1 cellular context compared by ENCODE assay signal in the genomic region with DNA sequence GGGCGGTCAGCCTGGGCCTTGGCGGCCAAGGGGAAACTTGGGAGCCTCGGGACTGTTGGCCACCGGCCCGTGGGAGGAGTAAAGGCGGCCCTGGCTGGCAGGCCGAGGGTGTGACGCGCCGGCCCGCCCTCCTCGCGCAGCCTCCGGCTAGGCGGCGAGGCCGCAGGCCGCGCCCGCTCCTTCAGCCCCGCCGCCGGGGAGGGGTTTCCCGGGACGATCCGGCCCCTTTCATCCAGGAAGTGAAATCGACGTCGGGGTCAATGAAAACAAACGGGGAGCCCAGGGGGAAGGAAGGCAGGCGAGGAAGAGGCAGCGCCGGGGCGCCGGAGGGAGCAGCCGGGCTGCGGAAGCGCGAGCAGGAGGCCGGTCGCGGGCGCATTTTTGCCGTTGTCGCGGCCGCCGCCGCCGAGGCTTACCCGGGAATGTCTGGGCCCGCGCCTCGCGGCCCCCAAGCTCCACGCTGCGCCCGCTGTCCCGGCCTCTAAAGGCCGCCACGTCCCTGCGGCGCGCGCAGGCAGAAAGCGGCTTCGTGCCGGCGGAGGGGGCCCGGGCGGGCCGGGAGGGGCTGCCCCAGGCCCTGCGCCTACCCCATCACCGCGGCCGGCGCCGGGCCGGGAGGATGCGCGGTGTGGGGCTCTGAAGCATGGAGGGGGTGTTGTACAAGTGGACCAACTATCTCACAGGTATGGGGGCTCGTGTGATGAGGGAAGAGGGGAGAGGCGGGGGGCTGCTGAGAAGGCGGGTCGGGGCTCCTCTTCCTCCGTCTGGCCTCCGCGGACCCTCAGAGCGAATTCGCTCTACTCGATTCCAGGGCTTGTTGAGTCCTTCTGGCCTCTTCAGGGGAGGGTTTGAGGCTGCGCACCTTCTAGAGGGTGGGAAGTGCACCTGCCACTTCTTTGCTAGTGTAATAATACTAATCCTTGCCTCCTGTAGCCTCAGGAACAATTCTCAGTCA.
A peak's percentile ranks its signal among the peaks of the same experiment; 100 is the strongest.
TF ChIP-seq lines count a peak whose summit lies in the region.

A gene (plus strand): TSS at position 231 of the 955 bp plus-strand sequence. CDS start 413 bp downstream, at position 644.

TF ChIP-seq in HepG2, 621 proteins besides CTCF, POLR2A, EP300 and RAD21 (continued from another document and continues in another):
- peak; percentile 70; the same call in 1 of the 2 replicates for TF ChIP-seq ZNF564 (CRISPR knock-in tag; IDR thresholded peaks at IDR 0.05)
- TF ChIP-seq KDM4B (CRISPR knock-in tag; IDR thresholded peaks at IDR 0.05): no peak
- no peak; the same call in 1 of the 2 replicates for TF ChIP-seq ISX (CRISPR knock-in tag; conservative IDR thresholded peaks at IDR 0.05)
- no peak for TF ChIP-seq MZF1 (CRISPR knock-in tag; IDR thresholded peaks at IDR 0.05; ENCODE audit: borderline replicate concordance)
- TF ChIP-seq, protein P1, sequence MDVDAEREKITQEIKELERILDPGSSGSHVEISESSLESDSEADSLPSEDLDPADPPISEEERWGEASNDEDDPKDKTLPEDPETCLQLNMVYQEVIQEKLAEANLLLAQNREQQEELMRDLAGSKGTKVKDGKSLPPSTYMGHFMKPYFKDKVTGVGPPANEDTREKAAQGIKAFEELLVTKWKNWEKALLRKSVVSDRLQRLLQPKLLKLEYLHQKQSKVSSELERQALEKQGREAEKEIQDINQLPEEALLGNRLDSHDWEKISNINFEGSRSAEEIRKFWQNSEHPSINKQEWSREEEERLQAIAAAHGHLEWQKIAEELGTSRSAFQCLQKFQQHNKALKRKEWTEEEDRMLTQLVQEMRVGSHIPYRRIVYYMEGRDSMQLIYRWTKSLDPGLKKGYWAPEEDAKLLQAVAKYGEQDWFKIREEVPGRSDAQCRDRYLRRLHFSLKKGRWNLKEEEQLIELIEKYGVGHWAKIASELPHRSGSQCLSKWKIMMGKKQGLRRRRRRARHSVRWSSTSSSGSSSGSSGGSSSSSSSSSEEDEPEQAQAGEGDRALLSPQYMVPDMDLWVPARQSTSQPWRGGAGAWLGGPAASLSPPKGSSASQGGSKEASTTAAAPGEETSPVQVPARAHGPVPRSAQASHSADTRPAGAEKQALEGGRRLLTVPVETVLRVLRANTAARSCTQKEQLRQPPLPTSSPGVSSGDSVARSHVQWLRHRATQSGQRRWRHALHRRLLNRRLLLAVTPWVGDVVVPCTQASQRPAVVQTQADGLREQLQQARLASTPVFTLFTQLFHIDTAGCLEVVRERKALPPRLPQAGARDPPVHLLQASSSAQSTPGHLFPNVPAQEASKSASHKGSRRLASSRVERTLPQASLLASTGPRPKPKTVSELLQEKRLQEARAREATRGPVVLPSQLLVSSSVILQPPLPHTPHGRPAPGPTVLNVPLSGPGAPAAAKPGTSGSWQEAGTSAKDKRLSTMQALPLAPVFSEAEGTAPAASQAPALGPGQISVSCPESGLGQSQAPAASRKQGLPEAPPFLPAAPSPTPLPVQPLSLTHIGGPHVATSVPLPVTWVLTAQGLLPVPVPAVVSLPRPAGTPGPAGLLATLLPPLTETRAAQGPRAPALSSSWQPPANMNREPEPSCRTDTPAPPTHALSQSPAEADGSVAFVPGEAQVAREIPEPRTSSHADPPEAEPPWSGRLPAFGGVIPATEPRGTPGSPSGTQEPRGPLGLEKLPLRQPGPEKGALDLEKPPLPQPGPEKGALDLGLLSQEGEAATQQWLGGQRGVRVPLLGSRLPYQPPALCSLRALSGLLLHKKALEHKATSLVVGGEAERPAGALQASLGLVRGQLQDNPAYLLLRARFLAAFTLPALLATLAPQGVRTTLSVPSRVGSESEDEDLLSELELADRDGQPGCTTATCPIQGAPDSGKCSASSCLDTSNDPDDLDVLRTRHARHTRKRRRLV (CRISPR knock-in tag; IDR thresholded peaks at IDR 0.05): no peak
- no peak for TF ChIP-seq GLI4 (CRISPR knock-in tag; IDR thresholded peaks at IDR 0.05; ENCODE audit: borderline replicate concordance)
- peak; percentile 59; the same call in 1 of the 2 replicates for TF ChIP-seq MEIS2 (CRISPR knock-in tag; IDR thresholded peaks at IDR 0.05)
- TF ChIP-seq IRX3 (CRISPR knock-in tag; IDR thresholded peaks at IDR 0.05; ENCODE audit: borderline replicate concordance, low read depth): 0 out of 2 replicates have a peak, but pooled peaks have one; percentile 28
- TF ChIP-seq, protein P2, sequence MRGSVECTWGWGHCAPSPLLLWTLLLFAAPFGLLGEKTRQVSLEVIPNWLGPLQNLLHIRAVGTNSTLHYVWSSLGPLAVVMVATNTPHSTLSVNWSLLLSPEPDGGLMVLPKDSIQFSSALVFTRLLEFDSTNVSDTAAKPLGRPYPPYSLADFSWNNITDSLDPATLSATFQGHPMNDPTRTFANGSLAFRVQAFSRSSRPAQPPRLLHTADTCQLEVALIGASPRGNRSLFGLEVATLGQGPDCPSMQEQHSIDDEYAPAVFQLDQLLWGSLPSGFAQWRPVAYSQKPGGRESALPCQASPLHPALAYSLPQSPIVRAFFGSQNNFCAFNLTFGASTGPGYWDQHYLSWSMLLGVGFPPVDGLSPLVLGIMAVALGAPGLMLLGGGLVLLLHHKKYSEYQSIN (CRISPR knock-in tag; IDR thresholded peaks at IDR 0.05; ENCODE audit: borderline replicate concordance): no peak
- TF ChIP-seq ZNF17 (CRISPR knock-in tag; IDR thresholded peaks at IDR 0.05): no peak
- TF ChIP-seq ZNF724P (CRISPR knock-in tag; IDR thresholded peaks at IDR 0.05; ENCODE audit: borderline replicate concordance): peak; percentile 30; the same call in 1 of the 2 replicates
- peak; percentile 95 for TF ChIP-seq ZMYM4 (CRISPR knock-in tag; IDR thresholded peaks at IDR 0.05)
- TF ChIP-seq, protein P3, sequence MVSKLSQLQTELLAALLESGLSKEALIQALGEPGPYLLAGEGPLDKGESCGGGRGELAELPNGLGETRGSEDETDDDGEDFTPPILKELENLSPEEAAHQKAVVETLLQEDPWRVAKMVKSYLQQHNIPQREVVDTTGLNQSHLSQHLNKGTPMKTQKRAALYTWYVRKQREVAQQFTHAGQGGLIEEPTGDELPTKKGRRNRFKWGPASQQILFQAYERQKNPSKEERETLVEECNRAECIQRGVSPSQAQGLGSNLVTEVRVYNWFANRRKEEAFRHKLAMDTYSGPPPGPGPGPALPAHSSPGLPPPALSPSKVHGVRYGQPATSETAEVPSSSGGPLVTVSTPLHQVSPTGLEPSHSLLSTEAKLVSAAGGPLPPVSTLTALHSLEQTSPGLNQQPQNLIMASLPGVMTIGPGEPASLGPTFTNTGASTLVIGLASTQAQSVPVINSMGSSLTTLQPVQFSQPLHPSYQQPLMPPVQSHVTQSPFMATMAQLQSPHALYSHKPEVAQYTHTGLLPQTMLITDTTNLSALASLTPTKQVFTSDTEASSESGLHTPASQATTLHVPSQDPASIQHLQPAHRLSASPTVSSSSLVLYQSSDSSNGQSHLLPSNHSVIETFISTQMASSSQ (IDR thresholded peaks at IDR 0.05; ENCODE audit: low read depth): no peak
- TF ChIP-seq, protein P3 (CRISPR knock-in tag; IDR thresholded peaks at IDR 0.05; ENCODE audit: borderline replicate concordance): peak; percentile 39; the same call in 1 of the 2 replicates
- peak; percentile 94; the same call in 1 of the 2 replicates for TF ChIP-seq ZSCAN12 (CRISPR knock-in tag; IDR thresholded peaks at IDR 0.05)
- TF ChIP-seq NCOA1 (CRISPR knock-in tag; IDR thresholded peaks at IDR 0.05): no peak
- no peak for TF ChIP-seq TP53 (CRISPR knock-in tag; conservative IDR thresholded peaks at IDR 0.05)
- no peak for TF ChIP-seq ZNF839 (CRISPR knock-in tag; IDR thresholded peaks at IDR 0.05; ENCODE audit: borderline replicate concordance)
- TF ChIP-seq, protein P4, sequence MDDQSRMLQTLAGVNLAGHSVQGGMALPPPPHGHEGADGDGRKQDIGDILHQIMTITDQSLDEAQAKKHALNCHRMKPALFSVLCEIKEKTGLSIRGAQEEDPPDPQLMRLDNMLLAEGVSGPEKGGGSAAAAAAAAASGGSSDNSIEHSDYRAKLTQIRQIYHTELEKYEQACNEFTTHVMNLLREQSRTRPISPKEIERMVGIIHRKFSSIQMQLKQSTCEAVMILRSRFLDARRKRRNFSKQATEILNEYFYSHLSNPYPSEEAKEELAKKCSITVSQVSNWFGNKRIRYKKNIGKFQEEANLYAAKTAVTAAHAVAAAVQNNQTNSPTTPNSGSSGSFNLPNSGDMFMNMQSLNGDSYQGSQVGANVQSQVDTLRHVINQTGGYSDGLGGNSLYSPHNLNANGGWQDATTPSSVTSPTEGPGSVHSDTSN (CRISPR knock-in tag; IDR thresholded peaks at IDR 0.05; ENCODE audit: borderline replicate concordance): no peak
- no peak for TF ChIP-seq ZNF121 (CRISPR knock-in tag; IDR thresholded peaks at IDR 0.05)
- TF ChIP-seq HDAC2 (CRISPR knock-in tag; IDR thresholded peaks at IDR 0.05): 0 out of 2 replicates have a peak, but pooled peaks have one; percentile 62
- TF ChIP-seq, protein P5, sequence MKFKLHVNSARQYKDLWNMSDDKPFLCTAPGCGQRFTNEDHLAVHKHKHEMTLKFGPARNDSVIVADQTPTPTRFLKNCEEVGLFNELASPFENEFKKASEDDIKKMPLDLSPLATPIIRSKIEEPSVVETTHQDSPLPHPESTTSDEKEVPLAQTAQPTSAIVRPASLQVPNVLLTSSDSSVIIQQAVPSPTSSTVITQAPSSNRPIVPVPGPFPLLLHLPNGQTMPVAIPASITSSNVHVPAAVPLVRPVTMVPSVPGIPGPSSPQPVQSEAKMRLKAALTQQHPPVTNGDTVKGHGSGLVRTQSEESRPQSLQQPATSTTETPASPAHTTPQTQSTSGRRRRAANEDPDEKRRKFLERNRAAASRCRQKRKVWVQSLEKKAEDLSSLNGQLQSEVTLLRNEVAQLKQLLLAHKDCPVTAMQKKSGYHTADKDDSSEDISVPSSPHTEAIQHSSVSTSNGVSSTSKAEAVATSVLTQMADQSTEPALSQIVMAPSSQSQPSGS (CRISPR knock-in tag; IDR thresholded peaks at IDR 0.05): no peak; the same call in 1 of the 2 replicates
- peak; percentile 61; the same call in 1 of the 2 replicates for TF ChIP-seq BORCS8-MEF2B (CRISPR knock-in tag; IDR thresholded peaks at IDR 0.05)
- TF ChIP-seq, protein P6, sequence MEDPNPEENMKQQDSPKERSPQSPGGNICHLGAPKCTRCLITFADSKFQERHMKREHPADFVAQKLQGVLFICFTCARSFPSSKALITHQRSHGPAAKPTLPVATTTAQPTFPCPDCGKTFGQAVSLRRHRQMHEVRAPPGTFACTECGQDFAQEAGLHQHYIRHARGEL (CRISPR knock-in tag; IDR thresholded peaks at IDR 0.05): no peak
- no peak for TF ChIP-seq HMG20A (CRISPR knock-in tag; IDR thresholded peaks at IDR 0.05; ENCODE audit: borderline replicate concordance)
- TF ChIP-seq ARHGAP35 (CRISPR knock-in tag; IDR thresholded peaks at IDR 0.05; ENCODE audit: borderline replicate concordance): no peak
- no peak; the same call in 1 of the 2 replicates for TF ChIP-seq HOXD1 (CRISPR knock-in tag; IDR thresholded peaks at IDR 0.05)
- TF ChIP-seq ZNF607 (CRISPR knock-in tag; IDR thresholded peaks at IDR 0.05; ENCODE audit: borderline replicate concordance): 0 out of 2 replicates have a peak, but pooled peaks have one; percentile 44
- no peak for TF ChIP-seq ZNF567 (CRISPR knock-in tag; IDR thresholded peaks at IDR 0.05; ENCODE audit: borderline replicate concordance)
- no peak for TF ChIP-seq ZNF253 (CRISPR knock-in tag; IDR thresholded peaks at IDR 0.05; ENCODE audit: borderline replicate concordance)
- TF ChIP-seq PTBP1 (IDR thresholded peaks at IDR 0.05; ENCODE audit: low read depth, low read length, poor library complexity, severe bottlenecking): no peak
- TF ChIP-seq ELF1 (CRISPR knock-in tag; IDR thresholded peaks at IDR 0.05): peak; percentile 81
- TF ChIP-seq REPIN1 (CRISPR knock-in tag; IDR thresholded peaks at IDR 0.05; ENCODE audit: borderline replicate concordance, low read depth): 0 out of 2 replicates have a peak, but pooled peaks have one; percentile 37
- TF ChIP-seq, protein P7, sequence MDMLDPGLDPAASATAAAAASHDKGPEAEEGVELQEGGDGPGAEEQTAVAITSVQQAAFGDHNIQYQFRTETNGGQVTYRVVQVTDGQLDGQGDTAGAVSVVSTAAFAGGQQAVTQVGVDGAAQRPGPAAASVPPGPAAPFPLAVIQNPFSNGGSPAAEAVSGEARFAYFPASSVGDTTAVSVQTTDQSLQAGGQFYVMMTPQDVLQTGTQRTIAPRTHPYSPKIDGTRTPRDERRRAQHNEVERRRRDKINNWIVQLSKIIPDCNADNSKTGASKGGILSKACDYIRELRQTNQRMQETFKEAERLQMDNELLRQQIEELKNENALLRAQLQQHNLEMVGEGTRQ (IDR thresholded peaks at IDR 0.05; ENCODE audit: low read depth, low read length): no peak
- TF ChIP-seq, protein P7 (CRISPR knock-in tag; IDR thresholded peaks at IDR 0.05; ENCODE audit: borderline replicate concordance): no peak
- TF ChIP-seq ZNF558 (CRISPR knock-in tag; IDR thresholded peaks at IDR 0.05; ENCODE audit: borderline replicate concordance): no peak
- TF ChIP-seq, protein P8, sequence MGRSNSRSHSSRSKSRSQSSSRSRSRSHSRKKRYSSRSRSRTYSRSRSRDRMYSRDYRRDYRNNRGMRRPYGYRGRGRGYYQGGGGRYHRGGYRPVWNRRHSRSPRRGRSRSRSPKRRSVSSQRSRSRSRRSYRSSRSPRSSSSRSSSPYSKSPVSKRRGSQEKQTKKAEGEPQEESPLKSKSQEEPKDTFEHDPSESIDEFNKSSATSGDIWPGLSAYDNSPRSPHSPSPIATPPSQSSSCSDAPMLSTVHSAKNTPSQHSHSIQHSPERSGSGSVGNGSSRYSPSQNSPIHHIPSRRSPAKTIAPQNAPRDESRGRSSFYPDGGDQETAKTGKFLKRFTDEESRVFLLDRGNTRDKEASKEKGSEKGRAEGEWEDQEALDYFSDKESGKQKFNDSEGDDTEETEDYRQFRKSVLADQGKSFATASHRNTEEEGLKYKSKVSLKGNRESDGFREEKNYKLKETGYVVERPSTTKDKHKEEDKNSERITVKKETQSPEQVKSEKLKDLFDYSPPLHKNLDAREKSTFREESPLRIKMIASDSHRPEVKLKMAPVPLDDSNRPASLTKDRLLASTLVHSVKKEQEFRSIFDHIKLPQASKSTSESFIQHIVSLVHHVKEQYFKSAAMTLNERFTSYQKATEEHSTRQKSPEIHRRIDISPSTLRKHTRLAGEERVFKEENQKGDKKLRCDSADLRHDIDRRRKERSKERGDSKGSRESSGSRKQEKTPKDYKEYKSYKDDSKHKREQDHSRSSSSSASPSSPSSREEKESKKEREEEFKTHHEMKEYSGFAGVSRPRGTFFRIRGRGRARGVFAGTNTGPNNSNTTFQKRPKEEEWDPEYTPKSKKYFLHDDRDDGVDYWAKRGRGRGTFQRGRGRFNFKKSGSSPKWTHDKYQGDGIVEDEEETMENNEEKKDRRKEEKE (IDR thresholded peaks at IDR 0.05): no peak
